Comparison of ENCODE assay signal across 9 cellular contexts in genomic region chr10:102409604-102410426, GRCh38. TPM values are rescaled to one million over a fixed set of nuclear protein-coding genes. Genes with fewer than 3 reads are reported as not detected.
A peak's percentile ranks its signal among the peaks of the same experiment; 100 is the strongest.
DNase-seq lines count a peak whose midpoint lies in the region; ATAC-seq and TF ChIP-seq lines count a peak whose summit lies in the region.
"Had no signal": no experiment of that assay in that cellular context is flagged by ENCODE, and none has a peak within 500 bp of the region (broad histone marks: within the 10 kb centered on the region; RNA-seq: fewer than 3 reads in every experiment).

No MANE protein-coding gene starts in this region.

- peak overlapping the region; percentile 83 for H2AK5ac ChIP-seq in IMR-90 (ENCODE audit: low read depth, low read length)

- H3K27ac ChIP-seq in IMR-90 (ENCODE audit: insufficient read depth, low read length) (peak overlapping the region; percentile 8), dorsolateral prefrontal cortex (peak overlapping the region in 55 of 59 donors; percentile 11 to 94 (median 81)), muscle layer of colon (ENCODE audit: low read depth, low read length) (peak overlapping the region; percentile 99)

- no peaks in the 10 kb centered on the region; the same call in 1 of the 2 replicates for H4K20me1 ChIP-seq in IMR-90 (ENCODE audit: insufficient read depth, low read length)

- peak overlapping the region; percentile 36 for H3K4me2 ChIP-seq in IMR-90 (ENCODE audit: low read depth, low read length)

- H3K56ac ChIP-seq in IMR-90 (ENCODE audit: extremely low read depth, insufficient read depth, low read length): no peak overlapping the region; the same call in 1 of the 2 replicates

- TF ChIP-seq POLR2A in IMR-90 (IDR thresholded peaks at IDR 0.05; ENCODE audit: low read depth, low read length): no peak; the same call in 1 of the 2 replicates

- intact Hi-C loops in IMR-90 (cut with micrococcal nuclease) (no loop called here), dorsolateral prefrontal cortex (cut with DNase I) (no loop called here), sciatic nerve (cut with DNase I) (no loop called here)

- H3K9me3 ChIP-seq in IMR-90 (ENCODE audit: control insufficient read depth, insufficient read depth, low read length) (no peaks in the 10 kb centered on the region), muscle layer of colon (ENCODE audit: low read length) (no peaks in the 10 kb centered on the region)

- dilution Hi-C loops in IMR-90 (cut with HindIII; ENCODE audit: low sequenced_read_pairs, unreplicated experiment): no loop called here

- peak overlapping the region; percentile 89 for H2AFZ ChIP-seq in IMR-90 (replicated peaks; ENCODE audit: low read length, poor library complexity)

- H2BK15ac ChIP-seq in IMR-90 (ENCODE audit: low read depth, low read length): peak overlapping the region; percentile 28; the same call in 1 of the 3 replicates

- peaks cover 0 to 4% of the 10 kb centered on the region in 2 experiments; a peak in 1 of 4 replicates for H3K79me1 ChIP-seq in IMR-90 (ENCODE audit: low read depth in 1 of 2, low read length in 2 of 2)

- H3K9ac ChIP-seq in IMR-90 (ENCODE audit: low read depth, low read length): peak overlapping the region; percentile 20
- peak overlapping the region; percentile 91 for H3K9ac ChIP-seq in muscle layer of colon (ENCODE audit: low read length)

- peak overlapping the region; percentile 52 for H3K4ac ChIP-seq in IMR-90 (ENCODE audit: low read depth, low read length)

- peaks cover 11% of the 10 kb centered on the region; the same call in 1 of the 2 replicates for H3K9me1 ChIP-seq in IMR-90 (ENCODE audit: insufficient read depth, low read length)

- DNase-seq in AG04449 (ENCODE audit: low read depth, low spot score) (no peak), IMR-90 (no peak), dorsolateral prefrontal cortex (no peak), medulla oblongata (ENCODE audit: extremely low spot score) (no peak), sciatic nerve (ENCODE audit: low spot score) (no peak)

- peak overlapping the region; percentile 49; the same call in 1 of the 2 replicates for H4K91ac ChIP-seq in IMR-90 (ENCODE audit: insufficient read depth, low read depth, low read length)

- peak overlapping the region; percentile 71 for H2AK9ac ChIP-seq in IMR-90 (replicated peaks; ENCODE audit: low read depth, low read length, poor library complexity)

- no peak overlapping the region; the same call in 1 of the 2 replicates for H2BK120ac ChIP-seq in IMR-90 (ENCODE audit: low read depth, low read length)

- no TSS peak for BruUV-seq in IMR-90 (replicated peaks; lab: Mats Ljungman, UMichigan)

- peaks cover 57% of the 10 kb centered on the region for H3K27me3 ChIP-seq in IMR-90 (ENCODE audit: control insufficient read depth, insufficient read depth, low read length)
- peaks cover 0 to 43% (median 10%) of the 10 kb centered on the region in 45 donors for H3K27me3 ChIP-seq in dorsolateral prefrontal cortex
- peaks cover 9 to 52% of the 10 kb centered on the region in 2 donors for H3K27me3 ChIP-seq in muscle layer of colon (ENCODE audit: control insufficient read depth in 1 of 2, insufficient read depth in 2 of 2, low read length in 2 of 2)

- H3K36me3 ChIP-seq in IMR-90 (ENCODE audit: control insufficient read depth, insufficient read depth, low read length): no peaks in the 10 kb centered on the region
- peaks cover 3% of the 10 kb centered on the region for H3K36me3 ChIP-seq in muscle layer of colon (ENCODE audit: insufficient read depth, low read length)

- peak overlapping the region; percentile 71 for H3K23ac ChIP-seq in IMR-90 (ENCODE audit: low read depth, low read length)

- 33% methylated on average over 6 of the region's 24 CpGs; no CpG with 5 or more reads in 1 of the 2 experiments for WGBS in IMR-90 (ENCODE audit: extremely low coverage in 2 of 2, insufficient read length in 1 of 2), 2 experiments

- H4K5ac ChIP-seq in IMR-90 (ENCODE audit: low read depth, low read length): 0 out of 2 replicates have a peak overlapping the region, but pooled peaks have one; percentile 8

- H3K14ac ChIP-seq in IMR-90 (replicated peaks; ENCODE audit: low read depth, low read length): 0 out of 2 replicates have a peak overlapping the region, but pooled peaks have one; percentile 52

- TF ChIP-seq RAD21 in IMR-90 (IDR thresholded peaks at IDR 0.05; ENCODE audit: low read length): no peak

- POLR2A ChIA-PET in AG04449 (lab: Yijun Ruan, JAX): no interaction called here
- POLR2A ChIA-PET in IMR-90 (lab: Charles Lee; ENCODE audit: unreplicated experiment): no interaction called here

- no peak overlapping the region; the same call in 1 of the 2 replicates for H3K18ac ChIP-seq in IMR-90 (ENCODE audit: low read depth, low read length)

- H4K8ac ChIP-seq in IMR-90 (ENCODE audit: low read depth in 2 of 2, low read length in 2 of 2): peak overlapping the region; percentile 23 to 66; a peak in 3 of 4 replicates

- no peak for ATAC-seq in IMR-90 (ENCODE audit: low read depth)
- no peak for ATAC-seq in HG02588 (IDR thresholded peaks at IDR 0.05; ENCODE audit: unreplicated experiment)
- ATAC-seq in GM19463 (IDR thresholded peaks at IDR 0.05; ENCODE audit: unreplicated experiment): no peak
- no peak for ATAC-seq in sciatic nerve

- H3K4me1 ChIP-seq in IMR-90 (ENCODE audit: control insufficient read depth, insufficient read depth, low read length) (peaks cover 8% of the 10 kb centered on the region; the same call in 1 of the 2 replicates), muscle layer of colon (ENCODE audit: insufficient read depth, low read length) (peaks cover 35% of the 10 kb centered on the region)

- H2BK5ac ChIP-seq in IMR-90 (ENCODE audit: low read depth, low read length, poor library complexity, severe bottlenecking): no peak overlapping the region

- H2BK20ac ChIP-seq in IMR-90 (ENCODE audit: low read depth, low read length): peak overlapping the region; percentile 41; the same call in 1 of the 2 replicates

- in situ Hi-C loops in IMR-90 (cut with MboI; ENCODE audit: low sequenced_read_pairs): no loop called here

- TF ChIP-seq CTCF in AG04449 (IDR thresholded peaks at IDR 0.05; ENCODE audit: insufficient read depth, low read length, missing control alignments) (no peak), IMR-90 (conservative IDR thresholded peaks at IDR 0.05; ENCODE audit: low read depth, low read length) (no peak), dorsolateral prefrontal cortex (IDR thresholded peaks at IDR 0.05 in 54 of 56, conservative IDR thresholded peaks at IDR 0.05 in 2 of 56; ENCODE audit: low read depth in 1 of 56, partially characterized antibody in 56 of 56) (no peak)

- CTCF ChIA-PET in AG04449 (lab: Yijun Ruan, JAX) (interaction anchor here (0.6 to 10.3 kb wide), 5 partner anchors 12 to 191 kb away, joined by 3 to 161 read pairs (median 8); partner anchors contain the start of genes FBXL15 and NFKB2), IMR-90 (lab: Yijun Ruan, JAX) (interaction anchor here (0.6 to 1.2 kb wide), 3 partner anchors 8 to 13 kb away, joined by 3 read pairs; no protein-coding TSS in a partner anchor)

- H3K4me3 ChIP-seq in AG04449 (ENCODE audit: low read depth, low read length) (peak overlapping the region; percentile 46), IMR-90 (ENCODE audit: insufficient read depth, low read depth, low read length) (peak overlapping the region; percentile 80), dorsolateral prefrontal cortex (peak overlapping the region in 58 of 59 donors; percentile 27 to 71 (median 58)), muscle layer of colon (ENCODE audit: low read depth in 1 of 2, low read length in 2 of 2) (peak overlapping the region; percentile 33 to 69)

TF ChIP-seq in IMR-90, 13 proteins besides CTCF, POLR2A, EP300 and RAD21 (continues in another document):
- no peak for TF ChIP-seq FOS (IDR thresholded peaks at IDR 0.05; ENCODE audit: low read depth, low read length)
- no peak for TF ChIP-seq SMC3 (IDR thresholded peaks at IDR 0.05; ENCODE audit: low read depth, low read length)
- TF ChIP-seq MAZ (IDR thresholded peaks at IDR 0.05; ENCODE audit: borderline replicate concordance, low read depth, low read length): no peak

RNA-seq across cellular contexts. Expression of gene PSD, which starts 8.8 kb away (rescaled TPM):
- total RNA-seq in IMR-90 (2012; rRNA removed) (1.4 and 2.0 TPM in 2 replicates), dorsolateral prefrontal cortex (100 to 1,000 TPM in 119 of 120 experiments, 10 to 100 TPM in 1; 92.5 to 483 (median 306) TPM), sciatic nerve (1.9 TPM)
- 4.4 and 5.8 TPM in 2 replicates for polyA plus RNA-seq in IMR-90 (2012; rRNA removed)
- polyA plus RNA-seq in IMR-90 (2012; cell fraction: cytosol; rRNA removed): 2.1 and 6.4 TPM in 2 replicates
- 6.6 and 10.9 TPM in 2 replicates for polyA plus RNA-seq in IMR-90 (2012; cell fraction: nucleus; rRNA removed; ENCODE audit: low replicate concordance)

RNA-seq across cellular contexts. Expression of gene FBXL15, which starts 10.8 kb away (rescaled TPM):
- total RNA-seq in IMR-90 (2012; rRNA removed) (2.5 and 3.0 TPM in 2 replicates), dorsolateral prefrontal cortex (10 to 100 TPM; 13.9 to 50.1 (median 32.5) TPM), sciatic nerve (11.1 TPM)
- 8.4 and 13.6 TPM in 2 replicates for polyA plus RNA-seq in IMR-90 (2012; rRNA removed)
- 18.3 and 20.0 TPM in 2 replicates for polyA plus RNA-seq in IMR-90 (2012; cell fraction: cytosol; rRNA removed)
- 23.1 and 53.1 TPM in 2 replicates for polyA plus RNA-seq in IMR-90 (2012; cell fraction: nucleus; rRNA removed; ENCODE audit: low replicate concordance)

RNA-seq across cellular contexts. Expression of gene NFKB2, which starts 14.3 kb away (rescaled TPM):
- 16.1 TPM in 2 replicates for total RNA-seq in IMR-90 (2012; rRNA removed)
- 32.3 and 34.7 TPM in 2 replicates for polyA plus RNA-seq in IMR-90 (2012; rRNA removed)
- polyA plus RNA-seq in IMR-90 (2012; cell fraction: cytosol; rRNA removed): 27.9 and 40.3 TPM in 2 replicates
- 81.8 and 143 TPM in 2 replicates for polyA plus RNA-seq in IMR-90 (2012; cell fraction: nucleus; rRNA removed; ENCODE audit: low replicate concordance)
- total RNA-seq in dorsolateral prefrontal cortex: 10 to 100 TPM in 45 of 120 experiments, 1 to 10 TPM in 75; 3.3 to 26.3 (median 8.5) TPM
- total RNA-seq in sciatic nerve: 64.1 TPM

RNA-seq across cellular contexts. Expression of gene CUEDC2, which starts 22.6 kb away (rescaled TPM):
- total RNA-seq in IMR-90 (2012; rRNA removed) (43.6 and 55.7 TPM in 2 replicates), dorsolateral prefrontal cortex (100 to 1,000 TPM in 6 of 120 experiments, 10 to 100 TPM in 114; 53.3 to 107 (median 81.5) TPM), sciatic nerve (101 TPM)
- 84.9 and 87.6 TPM in 2 replicates for polyA plus RNA-seq in IMR-90 (2012; rRNA removed)
- polyA plus RNA-seq in IMR-90 (2012; cell fraction: cytosol; rRNA removed): 81.3 and 97.7 TPM in 2 replicates
- 105 and 123 TPM in 2 replicates for polyA plus RNA-seq in IMR-90 (2012; cell fraction: nucleus; rRNA removed; ENCODE audit: low replicate concordance)

RNA-seq across cellular contexts. Expression of gene C10orf95, which starts 41.5 kb away (rescaled TPM):
- total RNA-seq in IMR-90 (2012; rRNA removed): not detected in 2 replicates
- polyA plus RNA-seq in IMR-90 (2012; rRNA removed): not detected in 2 replicates
- polyA plus RNA-seq in IMR-90 (2012; cell fraction: cytosol; rRNA removed): 0.04 TPM in 1 of 2 replicates, not detected in the other
- not detected in 2 replicates for polyA plus RNA-seq in IMR-90 (2012; cell fraction: nucleus; rRNA removed; ENCODE audit: low replicate concordance)
- total RNA-seq in dorsolateral prefrontal cortex: 1 to 10 TPM in 4 of 120 experiments, under 1 TPM in 54, not detected in 62; 0.26 to 1.3 (median 0.45) TPM
- not detected for total RNA-seq in sciatic nerve
- total RNA-seq: left lobe of liver had no signal

Comparison
In these comparisons a context has a peak if more than half of its experiments do, and no peak if none do; other contexts are left out.
1. H3K27ac ChIP-seq: peak in every context shown above with its lines; median percentile 99 in muscle layer of colon; 81 in dorsolateral prefrontal cortex; 8 in IMR-90.
2. RNA of gene PSD, which starts 8.8 kb away (total RNA-seq): 92.5 to 483 TPM in dorsolateral prefrontal cortex; 1.4 to 2.0 TPM in IMR-90 and 1.9 TPM in sciatic nerve (single experiment); every median in the first group is over 10 times any median in the second.
3. Peak in every context shown above with its lines, with median percentiles within 50 percentile points of each other: H3K4me3 ChIP-seq.